ENCODE assay signal across 14 cellular contexts in the genomic region with DNA sequence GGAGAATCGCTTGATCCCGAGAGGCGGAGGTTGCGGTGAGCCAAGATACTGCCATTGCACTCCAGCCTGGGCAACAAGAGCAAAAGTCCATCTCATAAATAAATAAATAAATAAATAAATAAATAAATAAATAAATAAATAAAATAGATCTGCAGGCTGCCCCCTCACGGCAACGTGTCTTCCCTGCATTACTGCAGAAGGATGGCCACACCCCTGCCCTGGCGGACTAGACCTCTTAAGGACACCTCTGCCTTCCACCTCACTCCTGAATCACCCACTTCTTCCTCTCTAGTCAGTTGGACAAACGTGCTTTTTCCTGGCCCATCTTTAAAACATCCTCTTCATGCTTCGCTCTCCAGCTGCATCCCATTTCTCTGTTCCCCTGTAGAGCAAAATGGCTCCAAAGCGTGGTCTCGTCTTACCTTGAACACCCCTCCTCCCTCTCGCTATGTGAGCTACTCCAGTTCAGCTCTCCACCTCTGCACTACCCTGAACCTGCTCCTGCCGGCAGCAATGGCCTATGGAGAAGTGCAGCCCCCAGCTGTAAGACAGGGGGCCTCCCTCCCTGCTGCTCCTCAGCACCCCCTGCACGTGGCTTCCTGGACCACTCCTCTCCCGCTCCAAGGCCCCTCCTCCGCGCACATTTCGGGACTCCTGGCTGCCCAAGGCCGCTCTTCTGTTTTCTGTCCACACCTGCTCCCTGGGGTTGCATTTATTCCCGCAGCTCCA. TPM values are rescaled to one million over a fixed set of nuclear protein-coding genes. Genes with fewer than 3 reads are reported as not detected.
DNase-seq lines count a peak whose midpoint lies in the region; ATAC-seq, FAIRE-seq and TF ChIP-seq lines count a peak whose summit lies in the region.
"Not testable (repeated sequence)": the region's sequence is repeated elsewhere in the genome, so short reads cannot be mapped to it uniquely, and the experiment has no call there.
"Had no signal": no experiment of that assay in that cellular context is flagged by ENCODE, and none has a peak within 500 bp of the region (broad histone marks: within the 10 kb centered on the region; RNA-seq: fewer than 3 reads in every experiment).

No MANE protein-coding gene starts in this region.

- not testable (repeated sequence) for H3K4me1 ChIP-seq in HCT116 (ENCODE audit: control insufficient read depth in 1 of 2, insufficient read depth in 2 of 2, low read length in 2 of 2); endothelial cell of umbilical vein (ENCODE audit: control insufficient read depth, extremely low read depth, insufficient read depth, low read length); mucosa of descending colon (ENCODE audit: low read depth)

- dilution Hi-C loops in endothelial cell of umbilical vein (cut with MboI; ENCODE audit: extremely low pct_ligation_motif_present, low sequenced_read_pairs) = not testable (repeated sequence)

- not testable (repeated sequence) for H3K4me1 Mint-ChIP-seq in WTC11

- not testable (repeated sequence) for H3K36me3 Mint-ChIP-seq in WTC11

- not testable (repeated sequence) for H3K36me3 ChIP-seq in HCT116 (ENCODE audit: control insufficient read depth in 1 of 2, insufficient read depth in 2 of 2, low read length in 2 of 2); endothelial cell of umbilical vein (ENCODE audit: control insufficient read depth in 2 of 2, extremely low read depth in 1 of 2, insufficient read depth in 2 of 2, low read length in 2 of 2); mucosa of descending colon (ENCODE audit: low read depth)

- not testable (repeated sequence) for H3K4me3 ChIP-seq in HCT116 (replicated peaks in 1 of 2; ENCODE audit: low read depth in 1 of 2, low read length in 2 of 2); endothelial cell of umbilical vein (replicated peaks in 1 of 3; ENCODE audit: insufficient read depth in 1 of 3, low read depth in 1 of 3, low read length in 3 of 3); mucosa of descending colon

- not testable (repeated sequence) for H2AFZ ChIP-seq in HCT116 (ENCODE audit: low read depth, low read length, poor library complexity, severe bottlenecking); endothelial cell of umbilical vein (ENCODE audit: low read depth, low read length)

- CTCF ChIA-PET in HCT116 (lab: Charles Lee); WTC11 (lab: Charles Lee); endothelial cell of umbilical vein (lab: Charles Lee): not testable (repeated sequence)

- not testable (repeated sequence) for TF ChIP-seq RAD21 in HCT116 (IDR thresholded peaks at IDR 0.05; ENCODE audit: low read depth)

- not testable (repeated sequence) for TF ChIP-seq POLR2A in HCT116 (IDR thresholded peaks at IDR 0.05; ENCODE audit: borderline replicate concordance, extremely low read depth, insufficient read depth, insufficient read length); endothelial cell of umbilical vein (IDR thresholded peaks at IDR 0.05; ENCODE audit: low read depth, low read length)

- H3K27me3 ChIP-seq in HCT116 (ENCODE audit: insufficient read depth, low read length); endothelial cell of umbilical vein (ENCODE audit: control insufficient read depth in 2 of 2, insufficient read depth in 2 of 2, low read length in 2 of 2): not testable (repeated sequence)

- RAD21 ChIA-PET in HCT116 (lab: Charles Lee; ENCODE audit: low non-redundant PET in 1 of 2, low total read pairs in 2 of 2, uncharacterized antibody in 2 of 2, unreplicated experiment in 2 of 2) = not testable (repeated sequence)

- not testable (repeated sequence) for H3K27me3 Mint-ChIP-seq in WTC11 (ENCODE audit: low read depth)

- H3K9me2 ChIP-seq in HCT116 (ENCODE audit: insufficient read depth) = not testable (repeated sequence)

- peak; percentile 21 for FAIRE-seq in endothelial cell of umbilical vein (lab: Jason Lieb, UNC)
- peak; percentile 5 for FAIRE-seq in urothelium cell line (lab: Jason Lieb, UNC)

- not testable (repeated sequence) for H3K4me3 Mint-ChIP-seq in WTC11

- H3K4me2 ChIP-seq in HCT116 (ENCODE audit: low read length); endothelial cell of umbilical vein (ENCODE audit: insufficient read depth, low read length): not testable (repeated sequence)

- TF ChIP-seq CTCF in HCT116 (IDR thresholded peaks at IDR 0.05 in 2 of 3, conservative IDR thresholded peaks at IDR 0.05 in 1 of 3; ENCODE audit: borderline replicate concordance in 1 of 3, insufficient read depth in 1 of 3, low read depth in 2 of 3, low read length in 2 of 3); WTC11 (IDR thresholded peaks at IDR 0.05); endothelial cell of umbilical vein (IDR thresholded peaks at IDR 0.05; ENCODE audit: extremely low read depth in 1 of 2, insufficient read depth in 1 of 2, low read depth in 1 of 2, low read length in 2 of 2); mucosa of descending colon (IDR thresholded peaks at IDR 0.05): not testable (repeated sequence)

- not testable (repeated sequence) for H3K9me3 Mint-ChIP-seq in WTC11

- not testable (repeated sequence) for H4K20me1 ChIP-seq in HCT116 (ENCODE audit: insufficient read depth); endothelial cell of umbilical vein (replicated peaks; ENCODE audit: control insufficient read depth, extremely low read depth, insufficient read depth, low read length)

- H3K9ac ChIP-seq in HCT116 (ENCODE audit: low read length); endothelial cell of umbilical vein (replicated peaks; ENCODE audit: extremely low read depth, insufficient read depth, low read length): not testable (repeated sequence)

- H3K9me3 ChIP-seq in HCT116 (ENCODE audit: control insufficient read depth in 1 of 2, insufficient read depth in 1 of 2, low read depth in 1 of 2, low read length in 2 of 2); endothelial cell of umbilical vein (replicated peaks; ENCODE audit: control insufficient read depth, insufficient read depth, low read length); mucosa of descending colon: not testable (repeated sequence)

- POLR2A ChIA-PET in HCT116 (lab: Charles Lee); WTC11 (lab: Charles Lee); endothelial cell of umbilical vein (lab: Charles Lee): not testable (repeated sequence)

- not testable (repeated sequence) for H3K27ac Mint-ChIP-seq in WTC11

- not testable (repeated sequence) for H3K27ac ChIP-seq in HCT116 (ENCODE audit: low read depth, low read length); endothelial cell of umbilical vein (ENCODE audit: insufficient read depth, low read depth, low read length)

- BruUV-seq in HCT116 (replicated peaks; lab: Mats Ljungman, UMichigan); endothelial cell of umbilical vein (replicated peaks; lab: Mats Ljungman, UMichigan): not testable (repeated sequence)

- not testable (repeated sequence) for H3K79me2 ChIP-seq in HCT116 (ENCODE audit: insufficient read depth, low read length); endothelial cell of umbilical vein (ENCODE audit: control insufficient read depth, insufficient read depth, low read length)

- not testable (repeated sequence) for H3K9me1 ChIP-seq in endothelial cell of umbilical vein (replicated peaks; ENCODE audit: control insufficient read depth, extremely low read depth, insufficient read depth, low read length)

- ATAC-seq in HCT116 = peak; percentile 69; the same call in 1 of the 2 replicates
- peak; percentile 79 for ATAC-seq in WTC11
- peak; percentile 30 for ATAC-seq in mucosa of descending colon

- DNase-seq in HCT116 (ENCODE audit: low read depth, low spot score); WTC11 (ENCODE audit: low spot score); endothelial cell of umbilical vein (ENCODE audit: low read depth, low spot score); mucosa of descending colon; urothelium cell line (ENCODE audit: low spot score): not testable (repeated sequence)

- intact Hi-C loops in HCT116 (cut with micrococcal nuclease); endothelial cell of umbilical vein (cut with micrococcal nuclease); mucosa of descending colon (cut with DNase I, micrococcal nuclease): not testable (repeated sequence)

RNA-seq across cellular contexts. Expression of a gene that starts 1.8 kb away (rescaled TPM):
- total RNA-seq in HCT116 (2021; ENCODE audit: unreplicated experiment) (1.2 TPM), WTC11 (2021) (2.2 to 3.2 TPM (median 2.7 TPM) in 3 replicates), endothelial cell of umbilical vein (0.13 and 0.16 TPM in 2 replicates), mucosa of descending colon (under 1 TPM in 2 of 3 donors, not detected in 1; 0.07 to 0.14 TPM)
- 0.25 and 0.31 TPM in 2 replicates for polyA plus RNA-seq in HCT116 (2012)
- 0.10 TPM in 2 replicates for polyA plus RNA-seq in endothelial cell of umbilical vein
- 0.04 and 0.07 TPM in 2 replicates for polyA plus RNA-seq in endothelial cell of umbilical vein (2011; cell fraction: cytosol; rRNA removed)
- polyA plus RNA-seq in endothelial cell of umbilical vein (2011; cell fraction: nucleus; rRNA removed) = 0.93 and 1.2 TPM in 2 replicates
- polyA plus RNA-seq in endothelial cell of umbilical vein (2012) = 0.03 and 0.05 TPM in 2 replicates
- polyA minus RNA-seq in endothelial cell of umbilical vein = 1.5 and 1.6 TPM in 2 replicates
- not detected for polyA minus RNA-seq in endothelial cell of umbilical vein (2011; cell fraction: cytosol; rRNA and poly(A)+ RNA removed)
- 4.3 and 4.6 TPM in 2 replicates for polyA minus RNA-seq in endothelial cell of umbilical vein (2011; cell fraction: nucleus; rRNA and poly(A)+ RNA removed)
- total RNA-seq: A673; CD4-positive, alpha-beta memory T cell; CD4-positive, CD25-positive, alpha-beta regulatory T cell; CD8-positive, alpha-beta memory T cell; G401 had no signal
- polyA plus RNA-seq: AG04450; CD14-positive monocyte; CD4-positive, alpha-beta memory T cell; CD4-positive, CD25-positive, alpha-beta regulatory T cell; CD8-positive, alpha-beta memory T cell had no signal

RNA-seq across cellular contexts. Expression of a gene that starts 10.1 kb away (rescaled TPM):
- total RNA-seq in HCT116 (2021; ENCODE audit: unreplicated experiment) = not detected
- polyA plus RNA-seq in HCT116 (2012) = not detected in 2 replicates
- not detected in 3 replicates for total RNA-seq in WTC11 (2021)
- total RNA-seq in endothelial cell of umbilical vein = not detected in 2 replicates
- not detected in 2 replicates for polyA plus RNA-seq in endothelial cell of umbilical vein
- not detected in 2 replicates for polyA plus RNA-seq in endothelial cell of umbilical vein (2011; cell fraction: cytosol; rRNA removed)
- not detected in 2 replicates for polyA plus RNA-seq in endothelial cell of umbilical vein (2011; cell fraction: nucleus; rRNA removed)
- polyA plus RNA-seq in endothelial cell of umbilical vein (2012) = not detected in 2 replicates
- not detected in 2 replicates for polyA minus RNA-seq in endothelial cell of umbilical vein
- not detected for polyA minus RNA-seq in endothelial cell of umbilical vein (2011; cell fraction: cytosol; rRNA and poly(A)+ RNA removed)
- polyA minus RNA-seq in endothelial cell of umbilical vein (2011; cell fraction: nucleus; rRNA and poly(A)+ RNA removed) = not detected in 2 replicates
- not detected for total RNA-seq in mucosa of descending colon
- total RNA-seq: A673; CD4-positive, alpha-beta memory T cell; CD4-positive, CD25-positive, alpha-beta regulatory T cell; CD8-positive, alpha-beta memory T cell; Daoy; G401; GM12878 had no signal
- polyA plus RNA-seq: AG04450; CD14-positive monocyte; CD4-positive, alpha-beta memory T cell; CD4-positive, CD25-positive, alpha-beta regulatory T cell; CD8-positive, alpha-beta memory T cell; GM12878 had no signal
